ENCODE assay signal across 9 cellular contexts in the genomic region with DNA sequence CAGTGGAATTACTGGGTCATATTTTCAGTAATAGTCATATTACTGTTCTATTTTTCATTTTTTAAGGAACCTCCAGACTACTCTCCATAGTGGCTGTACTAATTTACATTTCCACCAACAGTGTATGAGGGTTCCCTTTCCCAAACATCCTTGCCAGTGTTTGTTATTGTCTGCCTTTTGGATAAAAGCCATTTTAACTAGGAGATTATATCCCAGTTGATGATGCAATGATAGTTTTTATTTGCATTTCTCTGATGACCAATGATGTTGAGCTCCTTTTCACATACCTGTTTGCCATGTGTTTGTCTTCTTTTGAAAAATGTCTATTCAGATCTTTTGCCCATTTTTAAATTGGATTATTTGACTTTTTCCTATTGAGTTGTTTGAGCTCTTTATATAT.
"Had no signal": no experiment of that assay in that cellular context is flagged by ENCODE, and none has a peak within 500 bp of the region (broad histone marks: within the 10 kb centered on the region; RNA-seq: fewer than 3 reads in every experiment).

No MANE protein-coding gene starts in this region.

- H3K9ac ChIP-seq: GM23248 had no signal

- H3K4me3 ChIP-seq: GM23248, HAP-1 had no signal

- H3K27ac ChIP-seq: GM23248, HL-60 had no signal

- H3K4me3 Mint-ChIP-seq: HFFc6 had no signal

- H3K4me1 ChIP-seq: HAP-1 had no signal

- H3K27ac Mint-ChIP-seq: HFFc6 had no signal

- H3K9me3 ChIP-seq: HAP-1 had no signal

- H2AFZ ChIP-seq: GM23248 had no signal

- H3K36me3 ChIP-seq: HAP-1 had no signal

- ATAC-seq: HCT116 had no signal

- DNase-seq: GM23248, GOT3, H7, HFFc6, IMR-90, KBM-7 had no signal
